Comparison of ENCODE assay signal across 9 cellular contexts in the genomic region with DNA sequence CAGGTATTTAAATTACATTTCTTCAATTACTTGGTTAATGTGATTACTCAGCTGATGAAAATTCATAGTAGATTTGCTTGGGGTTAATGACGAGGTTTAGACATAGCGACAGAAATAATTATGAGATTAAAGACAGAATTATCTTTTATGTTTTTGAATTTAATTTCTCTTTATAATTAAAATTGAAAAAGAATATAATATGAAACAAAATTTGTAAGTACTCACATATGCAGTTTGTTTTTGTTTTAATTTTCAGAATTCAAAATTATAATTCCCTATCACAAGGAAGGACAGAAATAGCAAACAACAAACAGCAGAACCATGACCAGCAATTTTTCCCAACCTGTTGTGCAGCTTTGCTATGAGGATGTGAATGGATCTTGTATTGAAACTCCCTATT. TPM values are rescaled to one million over a fixed set of nuclear protein-coding genes. Genes with fewer than 3 reads are reported as not detected.
"Had no signal": no experiment of that assay in that cellular context is flagged by ENCODE, and none has a peak within 500 bp of the region (broad histone marks: within the 10 kb centered on the region; RNA-seq: fewer than 3 reads in every experiment).

A gene with protein sequence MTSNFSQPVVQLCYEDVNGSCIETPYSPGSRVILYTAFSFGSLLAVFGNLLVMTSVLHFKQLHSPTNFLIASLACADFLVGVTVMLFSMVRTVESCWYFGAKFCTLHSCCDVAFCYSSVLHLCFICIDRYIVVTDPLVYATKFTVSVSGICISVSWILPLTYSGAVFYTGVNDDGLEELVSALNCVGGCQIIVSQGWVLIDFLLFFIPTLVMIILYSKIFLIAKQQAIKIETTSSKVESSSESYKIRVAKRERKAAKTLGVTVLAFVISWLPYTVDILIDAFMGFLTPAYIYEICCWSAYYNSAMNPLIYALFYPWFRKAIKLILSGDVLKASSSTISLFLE (plus strand): TSS at position 301 of the 400 bp plus-strand sequence. CDS start 21 bp downstream, at position 322.

- H3K4me3 ChIP-seq: GM12878 had no signal

- DNase-seq: GDM1, GF-D8 had no signal

- FAIRE-seq: G401.6, GM12878, GM12891, GM12892, GM18507, GM19239 had no signal

- ATAC-seq: GM12878 had no signal

RNA-seq across cellular contexts. Expression of the gene that starts here (rescaled TPM):
- total RNA-seq: G401, GM12878 had no signal
- polyA plus RNA-seq: GM12878 had no signal
